ENCODE assay signal across 13 cellular contexts in the genomic region with DNA sequence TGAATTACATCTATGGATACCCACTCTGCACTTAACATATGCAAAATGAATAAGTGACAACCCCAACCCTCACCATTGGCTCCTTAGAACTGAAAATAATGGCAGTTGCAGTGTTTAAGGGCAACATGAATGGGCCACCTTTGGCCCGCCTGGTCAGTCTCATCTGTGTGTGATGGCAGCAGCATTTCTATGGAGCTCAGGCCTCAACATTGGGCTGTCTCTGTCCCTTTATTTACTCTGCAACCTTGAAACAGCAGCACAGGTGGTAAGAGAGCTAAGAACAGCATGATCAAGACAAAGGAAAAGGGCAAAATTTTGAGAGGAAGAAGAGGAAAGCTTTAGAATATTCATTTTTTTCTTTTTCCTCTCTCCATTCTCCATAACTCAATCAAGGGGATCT.
"Had no signal": no experiment of that assay in that cellular context is flagged by ENCODE, and none has a peak within 500 bp of the region (broad histone marks: within the 10 kb centered on the region; RNA-seq: fewer than 3 reads in every experiment).

No MANE protein-coding gene starts in this region.

- H3K4me1 ChIP-seq: adrenal gland had no signal

- H3K4me3 Mint-ChIP-seq: immature natural killer cell; T-helper 1 cell treated with Interleukin-12 subunit alpha and Interleukin-12 subunit beta and Interleukin-4 antibody, amounts not matched to agents 30 μg/mL and 1 μg/mL, for 36 hours had no signal

- H3K36me3 ChIP-seq: adrenal gland, ovary, tibial artery had no signal

- H3K9me3 Mint-ChIP-seq: immature natural killer cell; T-helper 1 cell treated with Interleukin-12 subunit alpha and Interleukin-12 subunit beta and Interleukin-4 antibody, amounts not matched to agents 30 μg/mL and 1 μg/mL, for 36 hours had no signal

- H3K27ac Mint-ChIP-seq: immature natural killer cell; T-helper 1 cell treated with Interleukin-12 subunit alpha and Interleukin-12 subunit beta and Interleukin-4 antibody, amounts not matched to agents 30 μg/mL and 1 μg/mL, for 36 hours had no signal

- H3K4me1 Mint-ChIP-seq: immature natural killer cell had no signal

- H3K36me3 Mint-ChIP-seq: immature natural killer cell had no signal

- H3K4me3 ChIP-seq: adrenal gland, ovary, tibial artery had no signal

- H3K27ac ChIP-seq: adrenal gland, ovary had no signal

- H3K27me3 ChIP-seq: adrenal gland, ovary, tibial artery had no signal

- DNase-seq: activated CD4-positive, CD25-positive, alpha-beta regulatory T cell; activated naive CD4-positive, alpha-beta T cell treated with anti-CD3 and anti-CD28 coated beads, Interleukin-2, amount 50 U/mL, for 16 hours; adrenal gland; central memory CD4-positive, alpha-beta T cell; effector memory CD4-positive, alpha-beta T cell; immature natural killer cell; left cardiac atrium; ovary; retina; stimulated activated CD4-positive, alpha-beta T cell treated with anti-CD3 and anti-CD28 coated beads, Interleukin-15, amount 100 ng/mL, for 24 hours; stimulated activated CD4-positive, alpha-beta T cell treated with anti-CD3 and anti-CD28 coated beads, Interleukin-4, amount 100 ng/mL, for 4 hours; tibial artery had no signal

- H3K9me3 ChIP-seq: adrenal gland, ovary, tibial artery had no signal
